Comparison of ENCODE assay signal across 18 cellular contexts in genomic region chr4:38243385-38244053, GRCh38.
DNase-seq lines count a peak whose midpoint lies in the region; ATAC-seq and TF ChIP-seq lines count a peak whose summit lies in the region.
"Had no signal": no experiment of that assay in that cellular context is flagged by ENCODE, and none has a peak within 500 bp of the region (broad histone marks: within the 10 kb centered on the region; RNA-seq: fewer than 3 reads in every experiment).

No MANE protein-coding gene starts in this region.

- peak overlapping the region in 3 of 8 donors; percentile 14 to 53 (median 52) for H3K27ac Mint-ChIP-seq in CD8-positive, alpha-beta memory T cell
- peak overlapping the region; percentile 31 for H3K27ac Mint-ChIP-seq in mesothelial cell of epicardium
- H3K27ac Mint-ChIP-seq: activated T-cell treated with anti-CD3 and anti-CD28 coated beads, Interleukin-2, amount 50 U/mL, for 24 hours; endodermal cell; stimulated activated naive CD8-positive, alpha-beta T cell treated with anti-CD3 and anti-CD28 coated beads, Interleukin-15, Interleukin-2, amounts not matched to agents 100 ng/mL and 50 ng/mL, for 24 hours had no signal

- no peaks in the 10 kb centered on the region for H3K9me3 ChIP-seq in CD8-positive, alpha-beta memory T cell (ENCODE audit: low read length)
- no peaks in the 10 kb centered on the region for H3K9me3 ChIP-seq in colonic mucosa
- H3K9me3 ChIP-seq: BLaER1, body of pancreas, sigmoid colon had no signal

- no peak for ATAC-seq in GM21367 (IDR thresholded peaks at IDR 0.05; ENCODE audit: unreplicated experiment)
- ATAC-seq: body of pancreas; natural killer cell treated with Interleukin-12 subunit alpha and Interleukin-12 subunit beta and Interleukin-15 and Interleukin-18, amount 100 ng/mL, for 72 hours had no signal

- H3K36me3 ChIP-seq in CD8-positive, alpha-beta memory T cell (ENCODE audit: insufficient read depth, low read length) = no peaks in the 10 kb centered on the region
- H3K36me3 ChIP-seq in colonic mucosa = no peaks in the 10 kb centered on the region
- H3K36me3 ChIP-seq: BLaER1, sigmoid colon had no signal

- no peak for TF ChIP-seq CTCF in colonic mucosa (IDR thresholded peaks at IDR 0.05)
- TF ChIP-seq CTCF in mesothelial cell of epicardium (IDR thresholded peaks at IDR 0.05; ENCODE audit: unreplicated experiment) = no peak

- CTCF ChIA-PET in CD8-positive, alpha-beta memory T cell (lab: Charles Lee) = no interaction called here

- no peaks in the 10 kb centered on the region for H3K27me3 ChIP-seq in CD8-positive, alpha-beta memory T cell (ENCODE audit: insufficient read depth, low read length, poor library complexity, severe bottlenecking)
- H3K27me3 ChIP-seq in colonic mucosa = no peaks in the 10 kb centered on the region
- H3K27me3 ChIP-seq: BLaER1, body of pancreas, sigmoid colon had no signal

- peaks cover 0 to 2% (median 0%) of the 10 kb centered on the region in 5 donors for H3K9me3 Mint-ChIP-seq in CD8-positive, alpha-beta memory T cell
- H3K9me3 Mint-ChIP-seq in mesothelial cell of epicardium = peaks cover 20% of the 10 kb centered on the region
- H3K9me3 Mint-ChIP-seq: natural killer cell treated with Interleukin-12 subunit alpha and Interleukin-12 subunit beta and Interleukin-15 and Interleukin-18, amount 100 ng/mL, for 72 hours; stimulated activated naive CD8-positive, alpha-beta T cell treated with anti-CD3 and anti-CD28 coated beads, Interleukin-15, Interleukin-2, amounts not matched to agents 100 ng/mL and 50 ng/mL, for 24 hours had no signal

- peak overlapping the region; percentile 54 for H3K27ac ChIP-seq in CD8-positive, alpha-beta memory T cell (ENCODE audit: low read depth, low read length)
- H3K27ac ChIP-seq in colonic mucosa = peak overlapping the region; percentile 67
- H3K27ac ChIP-seq: BLaER1, body of pancreas, sigmoid colon had no signal

- H3K4me3 ChIP-seq in CD8-positive, alpha-beta memory T cell (ENCODE audit: low read length) = peak overlapping the region; percentile 9
- no peak overlapping the region for H3K4me3 ChIP-seq in colonic mucosa
- H3K4me3 ChIP-seq: BLaER1, body of pancreas, sigmoid colon had no signal

- POLR2A ChIA-PET in CD8-positive, alpha-beta memory T cell (lab: Charles Lee) = no interaction called here

- H3K4me1 ChIP-seq in CD8-positive, alpha-beta memory T cell (ENCODE audit: insufficient read depth, low read length) = peaks cover 17% of the 10 kb centered on the region
- no peaks in the 10 kb centered on the region for H3K4me1 ChIP-seq in colonic mucosa
- H3K4me1 ChIP-seq: BLaER1, body of pancreas had no signal

- H3K36me3 Mint-ChIP-seq in CD8-positive, alpha-beta memory T cell = no peaks in the 10 kb centered on the region
- no peaks in the 10 kb centered on the region for H3K36me3 Mint-ChIP-seq in mesothelial cell of epicardium
- H3K36me3 Mint-ChIP-seq: natural killer cell treated with Interleukin-12 subunit alpha and Interleukin-12 subunit beta and Interleukin-15 and Interleukin-18, amount 100 ng/mL, for 72 hours had no signal

- peaks cover 0 to 9% (median 4%) of the 10 kb centered on the region in 3 donors for H3K4me1 Mint-ChIP-seq in CD8-positive, alpha-beta memory T cell
- peaks cover 11% of the 10 kb centered on the region for H3K4me1 Mint-ChIP-seq in mesothelial cell of epicardium

- intact Hi-C loops in colonic mucosa (cut with DNase I) = no loop called here

- no peaks in the 10 kb centered on the region for H3K27me3 Mint-ChIP-seq in CD8-positive, alpha-beta memory T cell
- no peaks in the 10 kb centered on the region for H3K27me3 Mint-ChIP-seq in mesothelial cell of epicardium (ENCODE audit: low read depth)
- H3K27me3 Mint-ChIP-seq: activated T-cell treated with anti-CD3 and anti-CD28 coated beads, Interleukin-2, amount 50 U/mL, for 24 hours; stimulated activated naive CD8-positive, alpha-beta T cell treated with anti-CD3 and anti-CD28 coated beads, Interleukin-15, Interleukin-2, amounts not matched to agents 100 ng/mL and 50 ng/mL, for 24 hours had no signal

- peak overlapping the region in 1 of 2 donors; percentile 28 for H3K9ac ChIP-seq in colonic mucosa (ENCODE audit: low read depth in 2 of 2, low read length in 2 of 2)
- H3K9ac ChIP-seq: BLaER1 had no signal

- no peak overlapping the region for H3K4me3 Mint-ChIP-seq in CD8-positive, alpha-beta memory T cell
- no peak overlapping the region for H3K4me3 Mint-ChIP-seq in mesothelial cell of epicardium
- H3K4me3 Mint-ChIP-seq: activated T-cell treated with anti-CD3 and anti-CD28 coated beads, Interleukin-2, amount 50 U/mL, for 24 hours; endodermal cell; natural killer cell treated with Interleukin-12 subunit alpha and Interleukin-12 subunit beta and Interleukin-15 and Interleukin-18, amount 100 ng/mL, for 72 hours; stimulated activated naive CD8-positive, alpha-beta T cell treated with anti-CD3 and anti-CD28 coated beads, Interleukin-15, Interleukin-2, amounts not matched to agents 100 ng/mL and 50 ng/mL, for 24 hours had no signal

- no peak for DNase-seq in CD8-positive, alpha-beta memory T cell
- DNase-seq in H4 (ENCODE audit: low spot score) (peak; percentile 29), colonic mucosa (no peak), mesothelial cell of epicardium (ENCODE audit: low spot score in 2 of 2, unreplicated experiment in 2 of 2) (no peak), NCI-H146 treated with DMSO at 0.1 percent for 48 hours (lab: John Stamatoyannopoulos, UW; ENCODE audit: unreplicated experiment) (no peak), activated gamma-delta T cell (lab: John Stamatoyannopoulos, UW) (no peak), COLO829 (ENCODE audit: low spot score) (no peak)
- DNase-seq: activated T-cell treated with anti-CD3 and anti-CD28 coated beads, Interleukin-2, amount 50 U/mL, for 24 hours; body of pancreas; endodermal cell; GF-D8; H7; head of caudate nucleus; sigmoid colon had no signal
